ENCODE assay signal across 1 cellular context in genomic region chr17:74935048-74935447, GRCh38.
TF ChIP-seq lines count a peak whose summit lies in the region.

No MANE protein-coding gene starts in this region.

TF ChIP-seq in H1, 55 proteins besides CTCF, POLR2A, EP300 and RAD21:
- TF ChIP-seq CEBPB (IDR thresholded peaks at IDR 0.05; ENCODE audit: low read depth, low read length) (no peak), SAP30 (IDR thresholded peaks at IDR 0.05; ENCODE audit: insufficient read depth, insufficient replicate concordance, low read length) (no peak), JUND (IDR thresholded peaks at IDR 0.05; ENCODE audit: low read length) (no peak), YY1 (IDR thresholded peaks at IDR 0.05; ENCODE audit: low read depth, low read length) (no peak), EZH2 (IDR thresholded peaks at IDR 0.05; ENCODE audit: low read depth, low read length, severe bottlenecking) (no peak), FOSL1 (IDR thresholded peaks at IDR 0.05; ENCODE audit: insufficient read depth, low read depth, low read length) (no peak), CREB1 (IDR thresholded peaks at IDR 0.05) (no peak), MAFK (IDR thresholded peaks at IDR 0.05; ENCODE audit: low read depth, low read length) (no peak), TAF7 (optimal IDR thresholded peaks at IDR 0.05; ENCODE audit: borderline replicate concordance, low read depth, low read length) (no peak), HDAC2 (IDR thresholded peaks at IDR 0.05; ENCODE audit: borderline replicate concordance in 1 of 2, low read depth in 2 of 2, low read length in 2 of 2) (no peak)
- TF ChIP-seq, protein P1, sequence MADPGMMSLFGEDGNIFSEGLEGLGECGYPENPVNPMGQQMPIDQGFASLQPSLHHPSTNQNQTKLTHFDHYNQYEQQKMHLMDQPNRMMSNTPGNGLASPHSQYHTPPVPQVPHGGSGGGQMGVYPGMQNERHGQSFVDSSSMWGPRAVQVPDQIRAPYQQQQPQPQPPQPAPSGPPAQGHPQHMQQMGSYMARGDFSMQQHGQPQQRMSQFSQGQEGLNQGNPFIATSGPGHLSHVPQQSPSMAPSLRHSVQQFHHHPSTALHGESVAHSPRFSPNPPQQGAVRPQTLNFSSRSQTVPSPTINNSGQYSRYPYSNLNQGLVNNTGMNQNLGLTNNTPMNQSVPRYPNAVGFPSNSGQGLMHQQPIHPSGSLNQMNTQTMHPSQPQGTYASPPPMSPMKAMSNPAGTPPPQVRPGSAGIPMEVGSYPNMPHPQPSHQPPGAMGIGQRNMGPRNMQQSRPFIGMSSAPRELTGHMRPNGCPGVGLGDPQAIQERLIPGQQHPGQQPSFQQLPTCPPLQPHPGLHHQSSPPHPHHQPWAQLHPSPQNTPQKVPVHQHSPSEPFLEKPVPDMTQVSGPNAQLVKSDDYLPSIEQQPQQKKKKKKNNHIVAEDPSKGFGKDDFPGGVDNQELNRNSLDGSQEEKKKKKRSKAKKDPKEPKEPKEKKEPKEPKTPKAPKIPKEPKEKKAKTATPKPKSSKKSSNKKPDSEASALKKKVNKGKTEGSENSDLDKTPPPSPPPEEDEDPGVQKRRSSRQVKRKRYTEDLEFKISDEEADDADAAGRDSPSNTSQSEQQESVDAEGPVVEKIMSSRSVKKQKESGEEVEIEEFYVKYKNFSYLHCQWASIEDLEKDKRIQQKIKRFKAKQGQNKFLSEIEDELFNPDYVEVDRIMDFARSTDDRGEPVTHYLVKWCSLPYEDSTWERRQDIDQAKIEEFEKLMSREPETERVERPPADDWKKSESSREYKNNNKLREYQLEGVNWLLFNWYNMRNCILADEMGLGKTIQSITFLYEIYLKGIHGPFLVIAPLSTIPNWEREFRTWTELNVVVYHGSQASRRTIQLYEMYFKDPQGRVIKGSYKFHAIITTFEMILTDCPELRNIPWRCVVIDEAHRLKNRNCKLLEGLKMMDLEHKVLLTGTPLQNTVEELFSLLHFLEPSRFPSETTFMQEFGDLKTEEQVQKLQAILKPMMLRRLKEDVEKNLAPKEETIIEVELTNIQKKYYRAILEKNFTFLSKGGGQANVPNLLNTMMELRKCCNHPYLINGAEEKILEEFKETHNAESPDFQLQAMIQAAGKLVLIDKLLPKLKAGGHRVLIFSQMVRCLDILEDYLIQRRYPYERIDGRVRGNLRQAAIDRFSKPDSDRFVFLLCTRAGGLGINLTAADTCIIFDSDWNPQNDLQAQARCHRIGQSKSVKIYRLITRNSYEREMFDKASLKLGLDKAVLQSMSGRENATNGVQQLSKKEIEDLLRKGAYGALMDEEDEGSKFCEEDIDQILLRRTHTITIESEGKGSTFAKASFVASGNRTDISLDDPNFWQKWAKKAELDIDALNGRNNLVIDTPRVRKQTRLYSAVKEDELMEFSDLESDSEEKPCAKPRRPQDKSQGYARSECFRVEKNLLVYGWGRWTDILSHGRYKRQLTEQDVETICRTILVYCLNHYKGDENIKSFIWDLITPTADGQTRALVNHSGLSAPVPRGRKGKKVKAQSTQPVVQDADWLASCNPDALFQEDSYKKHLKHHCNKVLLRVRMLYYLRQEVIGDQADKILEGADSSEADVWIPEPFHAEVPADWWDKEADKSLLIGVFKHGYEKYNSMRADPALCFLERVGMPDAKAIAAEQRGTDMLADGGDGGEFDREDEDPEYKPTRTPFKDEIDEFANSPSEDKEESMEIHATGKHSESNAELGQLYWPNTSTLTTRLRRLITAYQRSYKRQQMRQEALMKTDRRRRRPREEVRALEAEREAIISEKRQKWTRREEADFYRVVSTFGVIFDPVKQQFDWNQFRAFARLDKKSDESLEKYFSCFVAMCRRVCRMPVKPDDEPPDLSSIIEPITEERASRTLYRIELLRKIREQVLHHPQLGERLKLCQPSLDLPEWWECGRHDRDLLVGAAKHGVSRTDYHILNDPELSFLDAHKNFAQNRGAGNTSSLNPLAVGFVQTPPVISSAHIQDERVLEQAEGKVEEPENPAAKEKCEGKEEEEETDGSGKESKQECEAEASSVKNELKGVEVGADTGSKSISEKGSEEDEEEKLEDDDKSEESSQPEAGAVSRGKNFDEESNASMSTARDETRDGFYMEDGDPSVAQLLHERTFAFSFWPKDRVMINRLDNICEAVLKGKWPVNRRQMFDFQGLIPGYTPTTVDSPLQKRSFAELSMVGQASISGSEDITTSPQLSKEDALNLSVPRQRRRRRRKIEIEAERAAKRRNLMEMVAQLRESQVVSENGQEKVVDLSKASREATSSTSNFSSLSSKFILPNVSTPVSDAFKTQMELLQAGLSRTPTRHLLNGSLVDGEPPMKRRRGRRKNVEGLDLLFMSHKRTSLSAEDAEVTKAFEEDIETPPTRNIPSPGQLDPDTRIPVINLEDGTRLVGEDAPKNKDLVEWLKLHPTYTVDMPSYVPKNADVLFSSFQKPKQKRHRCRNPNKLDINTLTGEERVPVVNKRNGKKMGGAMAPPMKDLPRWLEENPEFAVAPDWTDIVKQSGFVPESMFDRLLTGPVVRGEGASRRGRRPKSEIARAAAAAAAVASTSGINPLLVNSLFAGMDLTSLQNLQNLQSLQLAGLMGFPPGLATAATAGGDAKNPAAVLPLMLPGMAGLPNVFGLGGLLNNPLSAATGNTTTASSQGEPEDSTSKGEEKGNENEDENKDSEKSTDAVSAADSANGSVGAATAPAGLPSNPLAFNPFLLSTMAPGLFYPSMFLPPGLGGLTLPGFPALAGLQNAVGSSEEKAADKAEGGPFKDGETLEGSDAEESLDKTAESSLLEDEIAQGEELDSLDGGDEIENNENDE (IDR thresholded peaks at IDR 0.05; ENCODE audit: insufficient replicate concordance, low read length), result no peak
